13 cellular contexts compared by ENCODE assay signal in genomic region chr4:5524451-5524850, GRCh38.
"Had no signal": no experiment of that assay in that cellular context is flagged by ENCODE, and none has a peak within 500 bp of the region (broad histone marks: within the 10 kb centered on the region; RNA-seq: fewer than 3 reads in every experiment).

No MANE protein-coding gene starts in this region.

- H3K27me3 ChIP-seq: gastroesophageal sphincter, suprapubic skin, upper lobe of left lung had no signal

- DNase-seq: activated CD4-positive, alpha-beta T cell treated with anti-CD3 and anti-CD28 coated beads for 1 hour; activated CD4-positive, alpha-beta T cell treated with anti-CD3 and anti-CD28 coated beads, Interleukin-2, amount 50 U/mL, for 48 hours; activated naive CD4-positive, alpha-beta T cell; aorta; lower lobe of right lung; natural killer cell; psoas muscle; stimulated activated CD4-positive, alpha-beta T cell treated with anti-CD3 and anti-CD28 coated beads, Interleukin-12 subunit alpha, Interleukin-12 subunit beta, amount 100 ng/mL, for 4 hours; stimulated activated naive CD4-positive, alpha-beta T cell treated with Interleukin-2 at 50 U/mL for 16 hours; T-cell; upper lobe of left lung had no signal

- H3K4me3 Mint-ChIP-seq: natural killer cell, T-cell had no signal

- H3K27ac Mint-ChIP-seq: natural killer cell, T-cell had no signal

- H3K4me1 Mint-ChIP-seq: natural killer cell, T-cell had no signal

- ATAC-seq: gastroesophageal sphincter, natural killer cell, psoas muscle, T-cell had no signal

- H3K27ac ChIP-seq: gastroesophageal sphincter, lower lobe of right lung, psoas muscle, suprapubic skin, upper lobe of left lung had no signal

- H3K4me1 ChIP-seq: lower lobe of right lung, psoas muscle, suprapubic skin had no signal

- H3K9me3 ChIP-seq: lower lobe of right lung, suprapubic skin, upper lobe of left lung had no signal

- H3K36me3 ChIP-seq: lower lobe of right lung, upper lobe of left lung had no signal

- H3K4me3 ChIP-seq: gastroesophageal sphincter, lower lobe of right lung, psoas muscle, suprapubic skin, upper lobe of left lung had no signal

- H3K36me3 Mint-ChIP-seq: natural killer cell, T-cell had no signal
